ENCODE assay signal across 24 cellular contexts in genomic region chr7:4841836-4842235, GRCh38. TPM values are rescaled to one million over a fixed set of nuclear protein-coding genes. Genes with fewer than 3 reads are reported as not detected.
"Had no signal": no experiment of that assay in that cellular context is flagged by ENCODE, and none has a peak within 500 bp of the region (broad histone marks: within the 10 kb centered on the region; RNA-seq: fewer than 3 reads in every experiment).

No MANE protein-coding gene starts in this region.

- H3K36me3 Mint-ChIP-seq: activated CD8-positive, alpha-beta memory T cell treated with anti-CD3 and anti-CD28 coated beads, Interleukin-2, amount 10 ng/mL, durations not matched to agents 7 days and 5 days; activated naive CD4-positive, alpha-beta T cell treated with anti-CD3 and anti-CD28 coated beads, Interleukin-2, amount 50 U/mL, for 72 hours; brain had no signal

- H3K27ac Mint-ChIP-seq: activated B cell treated with CpG ODN at 0.5 μM for 24 hours; activated CD4-positive, alpha-beta T cell treated with anti-CD3 and anti-CD28 coated beads, Interleukin-2, amount 10 ng/mL, durations not matched to agents 24 days and 14 days; activated CD8-positive, alpha-beta memory T cell treated with anti-CD3 and anti-CD28 coated beads, Interleukin-2, amount 10 ng/mL, durations not matched to agents 7 days and 5 days; activated naive CD4-positive, alpha-beta T cell treated with anti-CD3 and anti-CD28 coated beads, Interleukin-2, amount 50 U/mL, for 72 hours; activated naive CD8-positive, alpha-beta T cell treated with anti-CD3 and anti-CD28 coated beads, Interleukin-2, amount 50 U/mL, for 24 hours; activated T-cell treated with anti-CD3 and anti-CD28 coated beads, Interleukin-2, amount 50 U/mL, for 24 hours; activated T-helper 1 cell treated with anti-CD3 and anti-CD28 coated beads, Interleukin-12 subunit alpha, Interleukin-12 subunit beta, Interleukin-2, Interleukin-4 antibody, amounts not matched to agents 30 ng/mL and 10 ng/mL and 1 ng/mL, durations not matched to agents 14 hours and 24 hours and 36 hours; T-helper 1 cell treated with Interleukin-12 subunit alpha and Interleukin-12 subunit beta and Interleukin-4 antibody, amounts not matched to agents 30 μg/mL and 1 μg/mL, for 36 hours had no signal

- H3K27me3 ChIP-seq: ascending aorta, MG63 had no signal

- H3K27ac ChIP-seq: ascending aorta had no signal

- H3K4me3 ChIP-seq: ascending aorta, MG63 had no signal

- H3K9me3 Mint-ChIP-seq: activated B cell treated with CpG ODN at 0.5 μM for 24 hours; activated CD4-positive, alpha-beta T cell treated with anti-CD3 and anti-CD28 coated beads, Interleukin-2, amount 10 ng/mL, durations not matched to agents 24 days and 14 days; activated naive CD4-positive, alpha-beta T cell treated with anti-CD3 and anti-CD28 coated beads, Interleukin-2, amount 50 U/mL, for 72 hours; activated naive CD8-positive, alpha-beta T cell treated with anti-CD3 and anti-CD28 coated beads, Interleukin-2, amount 50 U/mL, for 24 hours; activated T-cell treated with anti-CD3 and anti-CD28 coated beads, Interleukin-2, amount 50 U/mL, for 24 hours; activated T-helper 1 cell treated with anti-CD3 and anti-CD28 coated beads, Interleukin-12 subunit alpha, Interleukin-12 subunit beta, Interleukin-2, Interleukin-4 antibody, amounts not matched to agents 30 ng/mL and 10 ng/mL and 1 ng/mL, durations not matched to agents 14 hours and 24 hours and 36 hours; brain; T-helper 1 cell treated with Interleukin-12 subunit alpha and Interleukin-12 subunit beta and Interleukin-4 antibody, amounts not matched to agents 30 μg/mL and 1 μg/mL, for 36 hours had no signal

- H3K4me1 Mint-ChIP-seq: activated CD4-positive, alpha-beta T cell treated with anti-CD3 and anti-CD28 coated beads, Interleukin-2, amount 10 ng/mL, durations not matched to agents 24 days and 14 days; activated CD8-positive, alpha-beta memory T cell treated with anti-CD3 and anti-CD28 coated beads, Interleukin-2, amount 10 ng/mL, durations not matched to agents 7 days and 5 days; activated naive CD8-positive, alpha-beta T cell treated with anti-CD3 and anti-CD28 coated beads, Interleukin-2, amount 50 U/mL, for 24 hours had no signal

- ATAC-seq: activated CD8-positive, alpha-beta memory T cell treated with anti-CD3 and anti-CD28 coated beads, Interleukin-2, amount 10 ng/mL, durations not matched to agents 7 days and 5 days; activated naive CD4-positive, alpha-beta T cell treated with anti-CD3 and anti-CD28 coated beads, Interleukin-2, amount 50 U/mL, for 72 hours; activated naive CD8-positive, alpha-beta T cell treated with anti-CD3 and anti-CD28 coated beads, Interleukin-2, amount 50 U/mL, for 24 hours; PC-3 had no signal

- H3K4me1 ChIP-seq: ascending aorta had no signal

- DNase-seq: activated B cell treated with CpG ODN at 0.5 μM for 24 hours; activated CD4-positive, alpha-beta T cell treated with anti-CD3 and anti-CD28 coated beads for 1 hour; activated CD4-positive, alpha-beta T cell treated with anti-CD3 and anti-CD28 coated beads, Interleukin-2, amount 10 ng/mL, durations not matched to agents 24 days and 14 days; activated CD4-positive, alpha-beta T cell treated with anti-CD3 and anti-CD28 coated beads, Interleukin-2, amount 50 U/mL, for 48 hours; activated CD8-positive, alpha-beta memory T cell treated with anti-CD3 and anti-CD28 coated beads, Interleukin-2, amount 10 ng/mL, durations not matched to agents 7 days and 5 days; activated effector memory CD4-positive, alpha-beta T cell treated with Interleukin-2 at 50 U/mL for 16 hours; activated naive CD4-positive, alpha-beta T cell; activated naive CD8-positive, alpha-beta T cell treated with anti-CD3 and anti-CD28 coated beads, Interleukin-2, amount 50 U/mL, for 24 hours; activated T-cell treated with anti-CD3 and anti-CD28 coated beads, Interleukin-2, amount 50 U/mL, for 24 hours; amniotic stem cell; MG63; MV-4-11; NCI-H1092 treated with DMSO at 0.1 percent for 48 hours; NCI-H1436 treated with DMSO at 0.1 percent for 48 hours; NCI-H187; NCI-H2081; NCI-H510A treated with DMSO at 0.1 percent for 48 hours; PC-3; SHP77 treated with DMSO at 0.1 percent for 48 hours had no signal

- H3K9me3 ChIP-seq: ascending aorta, MG63 had no signal

- H3K4me3 Mint-ChIP-seq: activated B cell treated with CpG ODN at 0.5 μM for 24 hours; activated CD4-positive, alpha-beta T cell treated with anti-CD3 and anti-CD28 coated beads, Interleukin-2, amount 10 ng/mL, durations not matched to agents 24 days and 14 days; activated CD8-positive, alpha-beta memory T cell treated with anti-CD3 and anti-CD28 coated beads, Interleukin-2, amount 10 ng/mL, durations not matched to agents 7 days and 5 days; activated naive CD8-positive, alpha-beta T cell treated with anti-CD3 and anti-CD28 coated beads, Interleukin-2, amount 50 U/mL, for 24 hours; activated T-cell treated with anti-CD3 and anti-CD28 coated beads, Interleukin-2, amount 50 U/mL, for 24 hours; activated T-helper 1 cell treated with anti-CD3 and anti-CD28 coated beads, Interleukin-12 subunit alpha, Interleukin-12 subunit beta, Interleukin-2, Interleukin-4 antibody, amounts not matched to agents 30 ng/mL and 10 ng/mL and 1 ng/mL, durations not matched to agents 14 hours and 24 hours and 36 hours; brain; T-helper 1 cell treated with Interleukin-12 subunit alpha and Interleukin-12 subunit beta and Interleukin-4 antibody, amounts not matched to agents 30 μg/mL and 1 μg/mL, for 36 hours had no signal

- H3K36me3 ChIP-seq: ascending aorta, MG63 had no signal

RNA-seq across cellular contexts. Expression of gene PAPOLB, which starts 20.0 kb away (rescaled TPM):
- total RNA-seq: activated CD4-positive, alpha-beta T cell treated with anti-CD3 and anti-CD28 coated beads, Interleukin-2, amount 10 ng/mL, durations not matched to agents 24 days and 14 days; activated naive CD4-positive, alpha-beta T cell treated with anti-CD3 and anti-CD28 coated beads, Interleukin-2, amount 50 U/mL, for 72 hours; activated T-helper 1 cell treated with anti-CD3 and anti-CD28 coated beads, Interleukin-12 subunit alpha, Interleukin-12 subunit beta, Interleukin-2, Interleukin-4 antibody, amounts not matched to agents 30 ng/mL and 10 ng/mL and 1 ng/mL, durations not matched to agents 14 hours and 24 hours and 36 hours; ascending aorta had no signal

RNA-seq across cellular contexts. Expression of gene RADIL, which starts 41.7 kb away (rescaled TPM):
- total RNA-seq: activated B cell treated with CpG ODN at 0.5 μM for 24 hours had no signal
